In the genomic region with DNA sequence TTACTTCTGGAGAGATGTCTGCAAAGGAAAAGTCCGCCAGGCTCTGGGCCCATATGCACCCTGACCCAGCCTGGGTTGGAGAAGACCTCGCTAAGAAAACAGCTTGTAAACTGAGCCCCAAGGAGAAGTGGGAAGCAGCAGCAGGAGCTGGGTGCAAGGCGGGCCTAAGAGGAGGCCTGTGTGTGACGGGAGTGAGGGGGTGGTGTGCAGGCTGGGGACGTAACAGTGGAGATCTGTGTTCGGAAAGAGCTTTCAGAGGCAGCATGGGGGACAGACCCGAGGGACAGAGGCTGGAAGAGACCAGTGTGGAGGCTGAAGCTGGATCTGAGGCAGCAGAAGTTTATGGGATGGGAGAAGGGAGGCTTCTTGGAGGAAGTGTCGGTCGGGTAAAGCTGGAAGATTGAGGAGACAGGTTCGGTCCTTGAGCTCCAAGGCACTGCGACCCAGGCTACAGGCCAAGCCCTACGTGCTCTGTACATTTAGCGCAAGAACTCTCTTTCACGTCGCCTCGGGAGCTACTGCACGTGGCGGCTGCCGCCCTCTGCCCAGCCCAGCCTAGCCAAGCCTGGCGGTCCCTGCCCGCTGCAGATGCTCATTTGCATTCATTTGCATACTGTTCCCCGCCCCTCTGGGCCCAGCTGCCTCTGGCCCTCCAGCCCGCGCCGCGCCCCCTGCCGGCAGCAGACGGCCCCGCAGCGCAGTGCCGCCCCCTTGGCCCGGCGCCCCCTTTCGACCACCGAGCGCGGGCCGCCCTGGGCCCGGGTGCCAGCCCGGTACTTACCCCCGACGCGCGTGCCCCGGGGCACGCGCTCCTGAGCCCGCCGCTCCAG, we compare ENCODE assay signal across 2 cellular contexts.
TF ChIP-seq lines count a peak whose summit lies in the region.

No MANE protein-coding gene starts in this region.

TF ChIP-seq in GM23338, 12 proteins besides CTCF, POLR2A, EP300 and RAD21 (continued from another document):
- TF ChIP-seq, protein P1, sequence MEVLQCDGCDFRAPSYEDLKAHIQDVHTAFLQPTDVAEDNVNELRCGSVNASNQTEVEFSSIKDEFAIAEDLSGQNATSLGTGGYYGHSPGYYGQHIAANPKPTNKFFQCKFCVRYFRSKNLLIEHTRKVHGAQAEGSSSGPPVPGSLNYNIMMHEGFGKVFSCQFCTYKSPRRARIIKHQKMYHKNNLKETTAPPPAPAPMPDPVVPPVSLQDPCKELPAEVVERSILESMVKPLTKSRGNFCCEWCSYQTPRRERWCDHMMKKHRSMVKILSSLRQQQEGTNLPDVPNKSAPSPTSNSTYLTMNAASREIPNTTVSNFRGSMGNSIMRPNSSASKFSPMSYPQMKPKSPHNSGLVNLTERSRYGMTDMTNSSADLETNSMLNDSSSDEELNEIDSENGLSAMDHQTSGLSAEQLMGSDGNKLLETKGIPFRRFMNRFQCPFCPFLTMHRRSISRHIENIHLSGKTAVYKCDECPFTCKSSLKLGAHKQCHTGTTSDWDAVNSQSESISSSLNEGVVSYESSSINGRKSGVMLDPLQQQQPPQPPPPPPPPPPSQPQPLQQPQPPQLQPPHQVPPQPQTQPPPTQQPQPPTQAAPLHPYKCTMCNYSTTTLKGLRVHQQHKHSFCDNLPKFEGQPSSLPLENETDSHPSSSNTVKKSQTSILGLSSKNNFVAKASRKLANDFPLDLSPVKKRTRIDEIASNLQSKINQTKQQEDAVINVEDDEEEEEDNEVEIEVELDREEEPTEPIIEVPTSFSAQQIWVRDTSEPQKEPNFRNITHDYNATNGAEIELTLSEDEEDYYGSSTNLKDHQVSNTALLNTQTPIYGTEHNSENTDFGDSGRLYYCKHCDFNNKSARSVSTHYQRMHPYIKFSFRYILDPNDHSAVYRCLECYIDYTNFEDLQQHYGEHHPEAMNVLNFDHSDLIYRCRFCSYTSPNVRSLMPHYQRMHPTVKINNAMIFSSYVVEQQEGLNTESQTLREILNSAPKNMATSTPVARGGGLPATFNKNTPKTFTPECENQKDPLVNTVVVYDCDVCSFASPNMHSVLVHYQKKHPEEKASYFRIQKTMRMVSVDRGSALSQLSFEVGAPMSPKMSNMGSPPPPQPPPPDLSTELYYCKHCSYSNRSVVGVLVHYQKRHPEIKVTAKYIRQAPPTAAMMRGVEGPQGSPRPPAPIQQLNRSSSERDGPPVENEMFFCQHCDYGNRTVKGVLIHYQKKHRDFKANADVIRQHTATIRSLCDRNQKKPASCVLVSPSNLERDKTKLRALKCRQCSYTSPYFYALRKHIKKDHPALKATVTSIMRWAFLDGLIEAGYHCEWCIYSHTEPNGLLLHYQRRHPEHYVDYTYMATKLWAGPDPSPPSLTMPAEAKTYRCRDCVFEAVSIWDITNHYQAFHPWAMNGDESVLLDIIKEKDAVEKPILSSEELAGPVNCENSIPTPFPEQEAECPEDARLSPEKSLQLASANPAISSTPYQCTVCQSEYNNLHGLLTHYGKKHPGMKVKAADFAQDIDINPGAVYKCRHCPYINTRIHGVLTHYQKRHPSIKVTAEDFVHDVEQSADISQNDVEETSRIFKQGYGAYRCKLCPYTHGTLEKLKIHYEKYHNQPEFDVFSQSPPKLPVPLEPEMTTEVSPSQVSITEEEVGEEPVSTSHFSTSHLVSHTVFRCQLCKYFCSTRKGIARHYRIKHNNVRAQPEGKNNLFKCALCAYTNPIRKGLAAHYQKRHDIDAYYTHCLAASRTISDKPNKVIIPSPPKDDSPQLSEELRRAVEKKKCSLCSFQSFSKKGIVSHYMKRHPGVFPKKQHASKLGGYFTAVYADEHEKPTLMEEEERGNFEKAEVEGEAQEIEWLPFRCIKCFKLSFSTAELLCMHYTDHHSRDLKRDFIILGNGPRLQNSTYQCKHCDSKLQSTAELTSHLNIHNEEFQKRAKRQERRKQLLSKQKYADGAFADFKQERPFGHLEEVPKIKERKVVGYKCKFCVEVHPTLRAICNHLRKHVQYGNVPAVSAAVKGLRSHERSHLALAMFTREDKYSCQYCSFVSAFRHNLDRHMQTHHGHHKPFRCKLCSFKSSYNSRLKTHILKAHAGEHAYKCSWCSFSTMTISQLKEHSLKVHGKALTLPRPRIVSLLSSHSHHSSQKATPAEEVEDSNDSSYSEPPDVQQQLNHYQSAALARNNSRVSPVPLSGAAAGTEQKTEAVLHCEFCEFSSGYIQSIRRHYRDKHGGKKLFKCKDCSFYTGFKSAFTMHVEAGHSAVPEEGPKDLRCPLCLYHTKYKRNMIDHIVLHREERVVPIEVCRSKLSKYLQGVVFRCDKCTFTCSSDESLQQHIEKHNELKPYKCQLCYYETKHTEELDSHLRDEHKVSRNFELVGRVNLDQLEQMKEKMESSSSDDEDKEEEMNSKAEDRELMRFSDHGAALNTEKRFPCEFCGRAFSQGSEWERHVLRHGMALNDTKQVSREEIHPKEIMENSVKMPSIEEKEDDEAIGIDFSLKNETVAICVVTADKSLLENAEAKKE (CRISPR knock-in tag; IDR thresholded peaks at IDR 0.05), result no peak
- no peak for TF ChIP-seq POLR2AphosphoS5 (IDR thresholded peaks at IDR 0.05; ENCODE audit: low read depth)

TF ChIP-seq in H1, 55 proteins besides CTCF, POLR2A, EP300 and RAD21 (continued from another document):
- TF ChIP-seq, protein P2, sequence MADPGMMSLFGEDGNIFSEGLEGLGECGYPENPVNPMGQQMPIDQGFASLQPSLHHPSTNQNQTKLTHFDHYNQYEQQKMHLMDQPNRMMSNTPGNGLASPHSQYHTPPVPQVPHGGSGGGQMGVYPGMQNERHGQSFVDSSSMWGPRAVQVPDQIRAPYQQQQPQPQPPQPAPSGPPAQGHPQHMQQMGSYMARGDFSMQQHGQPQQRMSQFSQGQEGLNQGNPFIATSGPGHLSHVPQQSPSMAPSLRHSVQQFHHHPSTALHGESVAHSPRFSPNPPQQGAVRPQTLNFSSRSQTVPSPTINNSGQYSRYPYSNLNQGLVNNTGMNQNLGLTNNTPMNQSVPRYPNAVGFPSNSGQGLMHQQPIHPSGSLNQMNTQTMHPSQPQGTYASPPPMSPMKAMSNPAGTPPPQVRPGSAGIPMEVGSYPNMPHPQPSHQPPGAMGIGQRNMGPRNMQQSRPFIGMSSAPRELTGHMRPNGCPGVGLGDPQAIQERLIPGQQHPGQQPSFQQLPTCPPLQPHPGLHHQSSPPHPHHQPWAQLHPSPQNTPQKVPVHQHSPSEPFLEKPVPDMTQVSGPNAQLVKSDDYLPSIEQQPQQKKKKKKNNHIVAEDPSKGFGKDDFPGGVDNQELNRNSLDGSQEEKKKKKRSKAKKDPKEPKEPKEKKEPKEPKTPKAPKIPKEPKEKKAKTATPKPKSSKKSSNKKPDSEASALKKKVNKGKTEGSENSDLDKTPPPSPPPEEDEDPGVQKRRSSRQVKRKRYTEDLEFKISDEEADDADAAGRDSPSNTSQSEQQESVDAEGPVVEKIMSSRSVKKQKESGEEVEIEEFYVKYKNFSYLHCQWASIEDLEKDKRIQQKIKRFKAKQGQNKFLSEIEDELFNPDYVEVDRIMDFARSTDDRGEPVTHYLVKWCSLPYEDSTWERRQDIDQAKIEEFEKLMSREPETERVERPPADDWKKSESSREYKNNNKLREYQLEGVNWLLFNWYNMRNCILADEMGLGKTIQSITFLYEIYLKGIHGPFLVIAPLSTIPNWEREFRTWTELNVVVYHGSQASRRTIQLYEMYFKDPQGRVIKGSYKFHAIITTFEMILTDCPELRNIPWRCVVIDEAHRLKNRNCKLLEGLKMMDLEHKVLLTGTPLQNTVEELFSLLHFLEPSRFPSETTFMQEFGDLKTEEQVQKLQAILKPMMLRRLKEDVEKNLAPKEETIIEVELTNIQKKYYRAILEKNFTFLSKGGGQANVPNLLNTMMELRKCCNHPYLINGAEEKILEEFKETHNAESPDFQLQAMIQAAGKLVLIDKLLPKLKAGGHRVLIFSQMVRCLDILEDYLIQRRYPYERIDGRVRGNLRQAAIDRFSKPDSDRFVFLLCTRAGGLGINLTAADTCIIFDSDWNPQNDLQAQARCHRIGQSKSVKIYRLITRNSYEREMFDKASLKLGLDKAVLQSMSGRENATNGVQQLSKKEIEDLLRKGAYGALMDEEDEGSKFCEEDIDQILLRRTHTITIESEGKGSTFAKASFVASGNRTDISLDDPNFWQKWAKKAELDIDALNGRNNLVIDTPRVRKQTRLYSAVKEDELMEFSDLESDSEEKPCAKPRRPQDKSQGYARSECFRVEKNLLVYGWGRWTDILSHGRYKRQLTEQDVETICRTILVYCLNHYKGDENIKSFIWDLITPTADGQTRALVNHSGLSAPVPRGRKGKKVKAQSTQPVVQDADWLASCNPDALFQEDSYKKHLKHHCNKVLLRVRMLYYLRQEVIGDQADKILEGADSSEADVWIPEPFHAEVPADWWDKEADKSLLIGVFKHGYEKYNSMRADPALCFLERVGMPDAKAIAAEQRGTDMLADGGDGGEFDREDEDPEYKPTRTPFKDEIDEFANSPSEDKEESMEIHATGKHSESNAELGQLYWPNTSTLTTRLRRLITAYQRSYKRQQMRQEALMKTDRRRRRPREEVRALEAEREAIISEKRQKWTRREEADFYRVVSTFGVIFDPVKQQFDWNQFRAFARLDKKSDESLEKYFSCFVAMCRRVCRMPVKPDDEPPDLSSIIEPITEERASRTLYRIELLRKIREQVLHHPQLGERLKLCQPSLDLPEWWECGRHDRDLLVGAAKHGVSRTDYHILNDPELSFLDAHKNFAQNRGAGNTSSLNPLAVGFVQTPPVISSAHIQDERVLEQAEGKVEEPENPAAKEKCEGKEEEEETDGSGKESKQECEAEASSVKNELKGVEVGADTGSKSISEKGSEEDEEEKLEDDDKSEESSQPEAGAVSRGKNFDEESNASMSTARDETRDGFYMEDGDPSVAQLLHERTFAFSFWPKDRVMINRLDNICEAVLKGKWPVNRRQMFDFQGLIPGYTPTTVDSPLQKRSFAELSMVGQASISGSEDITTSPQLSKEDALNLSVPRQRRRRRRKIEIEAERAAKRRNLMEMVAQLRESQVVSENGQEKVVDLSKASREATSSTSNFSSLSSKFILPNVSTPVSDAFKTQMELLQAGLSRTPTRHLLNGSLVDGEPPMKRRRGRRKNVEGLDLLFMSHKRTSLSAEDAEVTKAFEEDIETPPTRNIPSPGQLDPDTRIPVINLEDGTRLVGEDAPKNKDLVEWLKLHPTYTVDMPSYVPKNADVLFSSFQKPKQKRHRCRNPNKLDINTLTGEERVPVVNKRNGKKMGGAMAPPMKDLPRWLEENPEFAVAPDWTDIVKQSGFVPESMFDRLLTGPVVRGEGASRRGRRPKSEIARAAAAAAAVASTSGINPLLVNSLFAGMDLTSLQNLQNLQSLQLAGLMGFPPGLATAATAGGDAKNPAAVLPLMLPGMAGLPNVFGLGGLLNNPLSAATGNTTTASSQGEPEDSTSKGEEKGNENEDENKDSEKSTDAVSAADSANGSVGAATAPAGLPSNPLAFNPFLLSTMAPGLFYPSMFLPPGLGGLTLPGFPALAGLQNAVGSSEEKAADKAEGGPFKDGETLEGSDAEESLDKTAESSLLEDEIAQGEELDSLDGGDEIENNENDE (IDR thresholded peaks at IDR 0.05; ENCODE audit: insufficient replicate concordance, low read length), result no peak
